8 cellular contexts compared by ENCODE assay signal in the genomic region with DNA sequence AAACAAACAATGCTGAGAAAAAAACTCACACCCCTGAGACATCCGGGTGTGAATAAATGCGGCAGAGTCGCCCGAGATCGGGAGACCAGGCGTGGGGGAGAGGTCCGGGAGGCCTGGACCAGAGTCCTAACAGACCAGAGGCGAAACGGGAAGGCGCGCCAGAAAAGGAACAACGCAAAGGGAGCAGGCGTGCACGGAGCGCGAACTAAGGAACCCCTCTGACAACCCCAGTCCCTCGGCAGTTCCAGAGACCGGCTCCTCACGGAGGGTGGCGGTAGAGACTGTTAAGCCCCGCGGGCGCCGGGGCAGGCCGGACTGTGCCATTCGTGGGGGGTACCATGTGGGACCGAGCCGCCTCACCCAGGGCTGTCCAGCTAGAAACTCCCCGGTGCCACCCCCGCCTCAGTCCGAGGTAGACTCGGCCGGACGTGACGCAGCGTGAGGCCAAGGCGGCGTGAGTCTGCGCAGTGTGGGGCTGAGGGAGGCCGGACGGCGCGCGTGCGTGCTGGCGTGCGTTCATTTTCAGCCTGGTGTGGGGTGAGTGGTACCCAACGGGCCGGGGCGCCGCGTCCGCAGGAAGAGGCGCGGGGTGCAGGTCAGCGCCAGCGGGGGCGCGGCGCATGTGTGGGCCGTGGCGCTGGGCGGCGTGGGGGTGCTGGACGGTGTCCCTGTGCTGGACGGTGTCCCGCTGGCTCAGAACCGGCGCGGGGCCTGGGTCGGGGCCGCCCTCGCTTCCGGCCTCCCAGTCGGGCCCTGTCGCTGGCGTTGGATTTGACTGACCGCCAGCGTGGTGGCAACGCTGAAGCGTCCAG. TPM values are rescaled to one million over a fixed set of nuclear protein-coding genes. Genes with fewer than 3 reads are reported as not detected.
DNase-seq lines count a peak whose midpoint lies in the region; ATAC-seq and FAIRE-seq lines count a peak whose summit lies in the region.

Gene PARK7, plus strand, starts transcription at position 513 of the 812 bp plus-strand sequence. CDS start 1,075 bp downstream, outside the sequence.

- peaks cover 28 to 51% of the 10 kb centered on the region in 2 donors for H3K4me1 Mint-ChIP-seq in effector memory CD8-positive, alpha-beta T cell (ENCODE audit: low read depth in 2 of 2)
- H3K4me1 Mint-ChIP-seq in memory B cell, result peaks cover 7% of the 10 kb centered on the region

- peaks cover 51% of the 10 kb centered on the region for H3K36me3 Mint-ChIP-seq in effector memory CD8-positive, alpha-beta T cell (ENCODE audit: insufficient read depth)
- peaks cover 13% of the 10 kb centered on the region for H3K36me3 Mint-ChIP-seq in memory B cell

- H3K9me3 Mint-ChIP-seq in effector memory CD8-positive, alpha-beta T cell, result no peaks in the 10 kb centered on the region
- no peaks in the 10 kb centered on the region for H3K9me3 Mint-ChIP-seq in memory B cell

- ATAC-seq in GM21367 (IDR thresholded peaks at IDR 0.05; ENCODE audit: unreplicated experiment), result peak; percentile 90
- peak; percentile 92 for ATAC-seq in effector memory CD8-positive, alpha-beta T cell (replicated peaks)
- ATAC-seq in memory B cell (ENCODE audit: low read depth), result peak; percentile 89

- FAIRE-seq in HTR-8/SVneo (lab: Jason Lieb, UNC), result peak; percentile 99

- no peaks in the 10 kb centered on the region for H3K27me3 Mint-ChIP-seq in effector memory CD8-positive, alpha-beta T cell
- H3K27me3 Mint-ChIP-seq in memory B cell, result no peaks in the 10 kb centered on the region

- DNase-seq in Caki2 (ENCODE audit: low read depth) (peak; percentile 98), HTR-8/SVneo (ENCODE audit: insufficient read length, low spot score) (peak; percentile 94), NOMO-1 treated with DMSO at 0.1 percent for 48 hours (lab: John Stamatoyannopoulos, UW; ENCODE audit: unreplicated experiment) (peak; percentile 99), memory B cell (ENCODE audit: low spot score in 2 of 2) (peak; percentile 97 to 100)
- peak; percentile 100 for DNase-seq in activated CD8-positive, alpha-beta memory T cell treated with anti-CD3 and anti-CD28 coated beads for 4 hours (ENCODE audit: low read depth in 2 of 2)
- DNase-seq in effector memory CD8-positive, alpha-beta T cell, result peak; percentile 99 to 100 (median 100)
- peak; percentile 99 for DNase-seq in stimulated activated CD8-positive, alpha-beta memory T cell treated with anti-CD3 and anti-CD28 coated beads, Interleukin-12 subunit alpha, Interleukin-12 subunit beta, amount 100 ng/mL, for 24 hours (ENCODE audit: extremely low read depth)

- H3K4me3 Mint-ChIP-seq in effector memory CD8-positive, alpha-beta T cell, result peak within 1 kb of the TSS; percentile 88 to 91
- peak within 1 kb of the TSS; percentile 97 for H3K4me3 Mint-ChIP-seq in memory B cell

- H3K27ac Mint-ChIP-seq in effector memory CD8-positive, alpha-beta T cell, result peak within 1 kb of the TSS; percentile 92 to 96
- peak within 1 kb of the TSS; percentile 94 for H3K27ac Mint-ChIP-seq in memory B cell

- in situ Hi-C loops in Caki2 (cut with HindIII; ENCODE audit: low pct_unique_long_range_greater_than_20kb, low sequenced_read_pairs), result no loop called here

RNA-seq across cellular contexts. Expression of gene PARK7, which starts in this region (rescaled TPM):
- total RNA-seq in Caki2 (2014; rRNA removed; shearing (Covaris generic); ENCODE audit: low replicate concordance), result 173 and 211 TPM in 2 replicates

Comparison
In these comparisons a context has a peak if more than half of its experiments do, and no peak if none do; other contexts are left out.
1. Peak in every context shown above with its lines: DNase-seq and ATAC-seq.